ENCODE assay signal across 1 cellular context in genomic region chr17:6544770-6545169, GRCh38.
TF ChIP-seq lines count a peak whose summit lies in the region.

No MANE protein-coding gene starts in this region.

TF ChIP-seq in H1, 55 proteins besides CTCF, POLR2A, EP300 and RAD21:
- no peak for TF ChIP-seq GTF2F1 (IDR thresholded peaks at IDR 0.05; ENCODE audit: borderline replicate concordance, low read depth, low read length)
